In the genomic region with DNA sequence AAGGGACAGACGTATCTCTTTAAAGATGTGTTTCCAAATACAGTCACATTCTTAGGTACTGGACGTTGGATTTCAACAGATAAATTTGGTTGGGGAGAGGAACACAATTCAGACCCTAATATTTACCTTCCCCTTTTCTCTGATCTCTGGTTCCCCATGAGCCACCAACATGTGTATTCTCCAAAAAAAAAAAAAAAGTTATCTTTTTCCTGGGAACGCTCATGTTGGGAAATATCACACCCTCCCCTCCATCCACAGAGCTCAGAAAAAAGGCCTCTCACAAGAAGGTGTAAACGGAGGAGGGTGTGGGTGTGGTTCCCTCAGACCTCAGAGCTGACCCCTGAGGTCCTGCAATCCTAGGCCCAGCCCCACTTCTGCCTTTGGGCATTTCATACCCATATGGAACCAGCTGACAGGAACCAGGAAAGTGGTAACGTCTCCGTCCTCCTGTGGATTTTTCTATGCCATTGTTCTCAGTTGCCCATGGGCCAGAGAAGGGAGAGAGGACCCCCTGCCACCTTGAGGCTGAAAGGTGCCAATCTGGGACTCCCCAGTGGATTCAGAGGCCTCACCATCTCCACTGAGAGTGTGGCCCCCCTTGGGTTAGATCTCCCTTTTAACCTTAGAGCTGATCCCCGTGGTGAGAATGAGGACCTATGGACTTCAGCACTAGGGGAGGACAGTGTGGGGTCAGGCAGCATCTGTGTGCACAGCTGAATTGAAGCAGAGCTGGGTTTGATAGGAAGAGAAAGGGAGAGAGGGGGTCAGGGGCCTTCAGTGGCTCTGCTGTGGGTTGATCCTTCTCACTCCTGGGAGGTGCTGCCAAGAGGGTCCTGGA, we compare ENCODE assay signal across 1 cellular context.
TF ChIP-seq lines count a peak whose summit lies in the region.

No MANE protein-coding gene starts in this region.

TF ChIP-seq in K562, 482 proteins besides CTCF, POLR2A, EP300 and RAD21 (continued from another document):
- TF ChIP-seq, protein P1, sequence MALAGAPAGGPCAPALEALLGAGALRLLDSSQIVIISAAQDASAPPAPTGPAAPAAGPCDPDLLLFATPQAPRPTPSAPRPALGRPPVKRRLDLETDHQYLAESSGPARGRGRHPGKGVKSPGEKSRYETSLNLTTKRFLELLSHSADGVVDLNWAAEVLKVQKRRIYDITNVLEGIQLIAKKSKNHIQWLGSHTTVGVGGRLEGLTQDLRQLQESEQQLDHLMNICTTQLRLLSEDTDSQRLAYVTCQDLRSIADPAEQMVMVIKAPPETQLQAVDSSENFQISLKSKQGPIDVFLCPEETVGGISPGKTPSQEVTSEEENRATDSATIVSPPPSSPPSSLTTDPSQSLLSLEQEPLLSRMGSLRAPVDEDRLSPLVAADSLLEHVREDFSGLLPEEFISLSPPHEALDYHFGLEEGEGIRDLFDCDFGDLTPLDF (CRISPR knock-in tag; IDR thresholded peaks at IDR 0.05), result no peak
- TF ChIP-seq, protein P2, sequence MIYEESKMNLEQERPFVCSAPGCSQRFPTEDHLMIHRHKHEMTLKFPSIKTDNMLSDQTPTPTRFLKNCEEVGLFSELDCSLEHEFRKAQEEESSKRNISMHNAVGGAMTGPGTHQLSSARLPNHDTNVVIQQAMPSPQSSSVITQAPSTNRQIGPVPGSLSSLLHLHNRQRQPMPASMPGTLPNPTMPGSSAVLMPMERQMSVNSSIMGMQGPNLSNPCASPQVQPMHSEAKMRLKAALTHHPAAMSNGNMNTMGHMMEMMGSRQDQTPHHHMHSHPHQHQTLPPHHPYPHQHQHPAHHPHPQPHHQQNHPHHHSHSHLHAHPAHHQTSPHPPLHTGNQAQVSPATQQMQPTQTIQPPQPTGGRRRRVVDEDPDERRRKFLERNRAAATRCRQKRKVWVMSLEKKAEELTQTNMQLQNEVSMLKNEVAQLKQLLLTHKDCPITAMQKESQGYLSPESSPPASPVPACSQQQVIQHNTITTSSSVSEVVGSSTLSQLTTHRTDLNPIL (CRISPR knock-in tag; IDR thresholded peaks at IDR 0.05), result no peak
- no peak for TF ChIP-seq TAF1 (IDR thresholded peaks at IDR 0.05; ENCODE audit: control insufficient read depth, extremely low read depth, insufficient read depth, low read length, severe bottlenecking)
- TF ChIP-seq, protein P3, sequence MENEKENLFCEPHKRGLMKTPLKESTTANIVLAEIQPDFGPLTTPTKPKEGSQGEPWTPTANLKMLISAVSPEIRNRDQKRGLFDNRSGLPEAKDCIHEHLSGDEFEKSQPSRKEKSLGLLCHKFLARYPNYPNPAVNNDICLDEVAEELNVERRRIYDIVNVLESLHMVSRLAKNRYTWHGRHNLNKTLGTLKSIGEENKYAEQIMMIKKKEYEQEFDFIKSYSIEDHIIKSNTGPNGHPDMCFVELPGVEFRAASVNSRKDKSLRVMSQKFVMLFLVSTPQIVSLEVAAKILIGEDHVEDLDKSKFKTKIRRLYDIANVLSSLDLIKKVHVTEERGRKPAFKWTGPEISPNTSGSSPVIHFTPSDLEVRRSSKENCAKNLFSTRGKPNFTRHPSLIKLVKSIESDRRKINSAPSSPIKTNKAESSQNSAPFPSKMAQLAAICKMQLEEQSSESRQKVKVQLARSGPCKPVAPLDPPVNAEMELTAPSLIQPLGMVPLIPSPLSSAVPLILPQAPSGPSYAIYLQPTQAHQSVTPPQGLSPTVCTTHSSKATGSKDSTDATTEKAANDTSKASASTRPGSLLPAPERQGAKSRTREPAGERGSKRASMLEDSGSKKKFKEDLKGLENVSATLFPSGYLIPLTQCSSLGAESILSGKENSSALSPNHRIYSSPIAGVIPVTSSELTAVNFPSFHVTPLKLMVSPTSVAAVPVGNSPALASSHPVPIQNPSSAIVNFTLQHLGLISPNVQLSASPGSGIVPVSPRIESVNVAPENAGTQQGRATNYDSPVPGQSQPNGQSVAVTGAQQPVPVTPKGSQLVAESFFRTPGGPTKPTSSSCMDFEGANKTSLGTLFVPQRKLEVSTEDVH (IDR thresholded peaks at IDR 0.05; ENCODE audit: low read depth, partially characterized antibody), result no peak
- no peak for TF ChIP-seq HOXB6 (CRISPR knock-in tag; IDR thresholded peaks at IDR 0.05; ENCODE audit: borderline replicate concordance)
- TF ChIP-seq, protein P4, sequence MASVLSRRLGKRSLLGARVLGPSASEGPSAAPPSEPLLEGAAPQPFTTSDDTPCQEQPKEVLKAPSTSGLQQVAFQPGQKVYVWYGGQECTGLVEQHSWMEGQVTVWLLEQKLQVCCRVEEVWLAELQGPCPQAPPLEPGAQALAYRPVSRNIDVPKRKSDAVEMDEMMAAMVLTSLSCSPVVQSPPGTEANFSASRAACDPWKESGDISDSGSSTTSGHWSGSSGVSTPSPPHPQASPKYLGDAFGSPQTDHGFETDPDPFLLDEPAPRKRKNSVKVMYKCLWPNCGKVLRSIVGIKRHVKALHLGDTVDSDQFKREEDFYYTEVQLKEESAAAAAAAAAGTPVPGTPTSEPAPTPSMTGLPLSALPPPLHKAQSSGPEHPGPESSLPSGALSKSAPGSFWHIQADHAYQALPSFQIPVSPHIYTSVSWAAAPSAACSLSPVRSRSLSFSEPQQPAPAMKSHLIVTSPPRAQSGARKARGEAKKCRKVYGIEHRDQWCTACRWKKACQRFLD (CRISPR knock-in tag; IDR thresholded peaks at IDR 0.05), result peak; percentile 55; the same call in 1 of the 2 replicates
- TF ChIP-seq TAF9B (IDR thresholded peaks at IDR 0.05; ENCODE audit: partially characterized antibody), result no peak
- no peak for TF ChIP-seq PHF20 (IDR thresholded peaks at IDR 0.05; ENCODE audit: partially characterized antibody)
TF ChIP-seq in K562: peak in this region for 18.
